8 cellular contexts compared by ENCODE assay signal in genomic region chr3:160565442-160566403, GRCh38. TPM values are rescaled to one million over a fixed set of nuclear protein-coding genes. Genes with fewer than 3 reads are reported as not detected.
DNase-seq lines count a peak whose midpoint lies in the region; ATAC-seq and TF ChIP-seq lines count a peak whose summit lies in the region.

KPNA4 (minus strand) TSS chr3:160565571; CDS start chr3:160565282, 289 bp downstream.

- peaks cover 8% of the 10 kb centered on the region for H3K9me3 Mint-ChIP-seq in WTC11

- peak within 1 kb of the TSS; percentile 95 for H3K27ac Mint-ChIP-seq in WTC11

- ATAC-seq in GM18909 (IDR thresholded peaks at IDR 0.05; ENCODE audit: poor library complexity, unreplicated experiment) (peak; percentile 93), HG03175 (IDR thresholded peaks at IDR 0.05; ENCODE audit: unreplicated experiment) (peak; percentile 94), WTC11 (peak; percentile 93)

- H3K4me3 ChIP-seq in AG04450 (ENCODE audit: low read depth, low read length) (peak within 1 kb of the TSS; percentile 78), cardiac fibroblast (replicated peaks in 1 of 2; ENCODE audit: low read depth in 2 of 2, low read length in 2 of 2) (peak within 1 kb of the TSS; percentile 82 to 86)

- peaks cover 45% of the 10 kb centered on the region for H3K4me1 Mint-ChIP-seq in WTC11

- TF ChIP-seq CTCF in AG04450 (IDR thresholded peaks at IDR 0.05; ENCODE audit: low read depth, low read length) (no peak), WTC11 (IDR thresholded peaks at IDR 0.05) (no peak), cardiac fibroblast (IDR thresholded peaks at IDR 0.05; ENCODE audit: low read depth, low read length) (no peak)

- peaks cover 16% of the 10 kb centered on the region for H3K36me3 Mint-ChIP-seq in WTC11

- peak within 1 kb of the TSS; percentile 94 for H3K4me3 Mint-ChIP-seq in WTC11

- H3K27me3 ChIP-seq in AG04450 (ENCODE audit: control insufficient read depth, insufficient read depth, low read length): no peaks in the 10 kb centered on the region

- peak within 1 kb of the TSS; percentile 99 for H3K27ac ChIP-seq in AG04450 (ENCODE audit: low read depth, low read length)

- H3K9me3 ChIP-seq in AG04450 (ENCODE audit: control insufficient read depth, insufficient read depth, low read length): no peaks in the 10 kb centered on the region

- DNase-seq in AG04450 (ENCODE audit: low read depth, low spot score) (peak; percentile 90), NCI-H226 (peak; percentile 94), WTC11 (ENCODE audit: low spot score) (peak; percentile 97), cardiac fibroblast (ENCODE audit: low read depth in 2 of 2) (peak; percentile 98), iPS-NIHi7 (ENCODE audit: extremely low spot score) (peak; percentile 98), smooth muscle cell of the brain vasculature (ENCODE audit: low read depth, low spot score) (peak; percentile 90)

- CTCF ChIA-PET in AG04450 (lab: Charles Lee) (interaction anchor here (0.6 kb wide), 1 partner anchor 72 kb away, joined by 3 read pairs; no protein-coding TSS in a partner anchor), WTC11 (lab: Charles Lee) (interaction anchor here (0.6 kb wide), 1 partner anchor 563 kb away, joined by 3 read pairs; no protein-coding TSS in a partner anchor)

- H3K27me3 Mint-ChIP-seq in WTC11 (ENCODE audit: low read depth): no peaks in the 10 kb centered on the region

- POLR2A ChIA-PET in AG04450 (lab: Yijun Ruan, JAX) (interaction anchor here (0.6 to 1.9 kb wide), 6 partner anchors 22 to 597 kb away, joined by 3 to 9 read pairs (median 6); partner anchors contain the start of gene TRIM59), WTC11 (lab: Charles Lee) (interaction anchor here (0.9 to 1.5 kb wide), 2 partner anchors 116 to 190 kb away, joined by 4 to 5 read pairs; partner anchors contain the start of gene TRIM59)

TF ChIP-seq in WTC11, 78 proteins besides CTCF, POLR2A, EP300 and RAD21 (continues in another document):
- TF ChIP-seq SMAD3 (CRISPR knock-in tag; IDR thresholded peaks at IDR 0.05; ENCODE audit: borderline replicate concordance): no peak
- TF ChIP-seq RORB (CRISPR knock-in tag; IDR thresholded peaks at IDR 0.05): no peak
- no peak for TF ChIP-seq ZNF121 (CRISPR knock-in tag; IDR thresholded peaks at IDR 0.05)
- no peak for TF ChIP-seq TEAD4 (CRISPR knock-in tag; IDR thresholded peaks at IDR 0.05)
- no peak for TF ChIP-seq PRRX2 (CRISPR knock-in tag; IDR thresholded peaks at IDR 0.05)
- TF ChIP-seq ZNF512 (CRISPR knock-in tag; IDR thresholded peaks at IDR 0.05; ENCODE audit: borderline replicate concordance): 0 out of 2 replicates have a peak, but pooled peaks have one; percentile 72
- TF ChIP-seq GABPB1 (CRISPR knock-in tag; IDR thresholded peaks at IDR 0.05): peak; percentile 54
- peak; percentile 33; the same call in 1 of the 2 replicates for TF ChIP-seq KAT7 (CRISPR knock-in tag; IDR thresholded peaks at IDR 0.05; ENCODE audit: borderline replicate concordance)
- TF ChIP-seq NFATC4 (CRISPR knock-in tag; IDR thresholded peaks at IDR 0.05): no peak
- 0 out of 2 replicates have a peak, but pooled peaks have one; percentile 39 for TF ChIP-seq ZNF317 (CRISPR knock-in tag; IDR thresholded peaks at IDR 0.05; ENCODE audit: borderline replicate concordance, low read depth)
- no peak for TF ChIP-seq EMX1 (CRISPR knock-in tag; IDR thresholded peaks at IDR 0.05)
- TF ChIP-seq ZNF219 (CRISPR knock-in tag; IDR thresholded peaks at IDR 0.05; ENCODE audit: borderline replicate concordance): no peak
- no peak for TF ChIP-seq ELF4 (CRISPR knock-in tag; IDR thresholded peaks at IDR 0.05; ENCODE audit: low read depth)
- no peak for TF ChIP-seq OVOL2 (CRISPR knock-in tag; IDR thresholded peaks at IDR 0.05; ENCODE audit: borderline replicate concordance)
- 0 out of 2 replicates have a peak, but pooled peaks have one; percentile 19 for TF ChIP-seq E2F1 (CRISPR knock-in tag; IDR thresholded peaks at IDR 0.05)
- TF ChIP-seq RELA (CRISPR knock-in tag; IDR thresholded peaks at IDR 0.05; ENCODE audit: borderline replicate concordance): no peak
- no peak for TF ChIP-seq HMGXB4 (CRISPR knock-in tag; IDR thresholded peaks at IDR 0.05)
- no peak for TF ChIP-seq ZNF532 (CRISPR knock-in tag; IDR thresholded peaks at IDR 0.05; ENCODE audit: borderline replicate concordance)
- TF ChIP-seq ZMAT4 (CRISPR knock-in tag; IDR thresholded peaks at IDR 0.05): no peak
- peak; percentile 80 for TF ChIP-seq FOXK1 (CRISPR knock-in tag; IDR thresholded peaks at IDR 0.05)

RNA-seq across cellular contexts. Expression of gene KPNA4, which starts in this region (rescaled TPM):
- polyA plus RNA-seq in AG04450 (2011; rRNA removed): 22.6 and 28.4 TPM in 2 replicates
- polyA minus RNA-seq in AG04450 (2011; rRNA and poly(A)+ RNA removed): 33.4 and 68.8 TPM in 2 replicates
- 48.5 to 54.5 TPM (median 52.2 TPM) in 3 replicates for total RNA-seq in WTC11 (2021)

Comparison
In these comparisons a context has a peak if more than half of its experiments do, and no peak if none do; other contexts are left out.
1. Peak in every context shown above with its lines: DNase-seq, ATAC-seq, H3K4me3 ChIP-seq and H3K27ac ChIP-seq.